In the genomic region with DNA sequence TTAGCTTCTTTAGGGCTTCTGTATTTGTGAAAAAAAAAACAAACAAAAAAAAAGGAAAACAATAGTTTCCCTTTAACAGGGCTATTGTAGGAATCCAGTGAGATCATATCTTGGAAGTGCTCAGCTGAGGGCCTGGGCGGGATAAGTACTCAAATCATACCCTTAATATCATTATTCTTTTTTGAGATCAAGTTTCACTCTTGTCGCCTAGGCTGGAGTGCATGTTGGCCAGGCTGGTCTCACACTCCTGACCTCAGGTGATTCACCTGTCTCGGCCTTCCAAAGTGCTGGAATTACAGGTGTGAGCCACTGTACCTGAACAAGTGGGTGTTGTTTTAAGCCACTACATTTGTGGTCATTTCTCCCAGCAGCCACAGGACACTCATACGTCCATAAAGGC, we compare ENCODE assay signal across 30 cellular contexts.
"Had no signal": no experiment of that assay in that cellular context is flagged by ENCODE, and none has a peak within 500 bp of the region (broad histone marks: within the 10 kb centered on the region; RNA-seq: fewer than 3 reads in every experiment).

No MANE protein-coding gene starts in this region.

- ATAC-seq: activated naive CD4-positive, alpha-beta T cell treated with anti-CD3 and anti-CD28 coated beads, Interleukin-2, amount 50 U/mL, for 72 hours; activated naive CD8-positive, alpha-beta T cell treated with anti-CD3 and anti-CD28 coated beads, Interleukin-2, amount 50 U/mL, for 24 hours; activated T-cell treated with anti-CD3 and anti-CD28 coated beads, Interleukin-2, amount 50 U/mL, for 4 hours; Panc1; T-helper 17 cell; WTC11 had no signal

- H3K4me3 Mint-ChIP-seq: activated CD4-positive, alpha-beta memory T cell treated with anti-CD3 and anti-CD28 coated beads for 36 hours; activated CD4-positive, alpha-beta T cell treated with anti-CD3 and anti-CD28 coated beads, Interleukin-2, amount 10 ng/mL, durations not matched to agents 7 days and 5 days; activated naive CD8-positive, alpha-beta T cell treated with anti-CD3 and anti-CD28 coated beads, Interleukin-2, amount 50 U/mL, for 24 hours; activated T-cell treated with anti-CD3 and anti-CD28 coated beads, Interleukin-2, amount 50 U/mL, for 4 hours; brain; T-helper 17 cell; WTC11 had no signal

- H3K27ac ChIP-seq: ascending aorta had no signal

- H3K27ac Mint-ChIP-seq: activated CD4-positive, alpha-beta memory T cell treated with anti-CD3 and anti-CD28 coated beads for 36 hours; activated CD4-positive, alpha-beta T cell treated with anti-CD3 and anti-CD28 coated beads, Interleukin-2, amount 10 ng/mL, durations not matched to agents 7 days and 5 days; activated naive CD4-positive, alpha-beta T cell treated with anti-CD3 and anti-CD28 coated beads, Interleukin-2, amount 50 U/mL, for 72 hours; activated naive CD8-positive, alpha-beta T cell treated with anti-CD3 and anti-CD28 coated beads, Interleukin-2, amount 50 U/mL, for 24 hours; brain; T-helper 17 cell; WTC11 had no signal

- H3K36me3 Mint-ChIP-seq: activated CD4-positive, alpha-beta memory T cell treated with anti-CD3 and anti-CD28 coated beads for 36 hours; activated naive CD4-positive, alpha-beta T cell treated with anti-CD3 and anti-CD28 coated beads, Interleukin-2, amount 50 U/mL, for 72 hours; brain; WTC11 had no signal

- H3K27me3 Mint-ChIP-seq: activated CD4-positive, alpha-beta memory T cell treated with anti-CD3 and anti-CD28 coated beads for 36 hours had no signal

- H3K9me3 Mint-ChIP-seq: activated CD4-positive, alpha-beta memory T cell treated with anti-CD3 and anti-CD28 coated beads for 36 hours; activated CD4-positive, alpha-beta T cell treated with anti-CD3 and anti-CD28 coated beads, Interleukin-2, amount 10 ng/mL, durations not matched to agents 7 days and 5 days; activated naive CD4-positive, alpha-beta T cell treated with anti-CD3 and anti-CD28 coated beads, Interleukin-2, amount 50 U/mL, for 72 hours; activated naive CD8-positive, alpha-beta T cell treated with anti-CD3 and anti-CD28 coated beads, Interleukin-2, amount 50 U/mL, for 24 hours; activated T-cell treated with anti-CD3 and anti-CD28 coated beads, Interleukin-2, amount 50 U/mL, for 4 hours had no signal

- H3K4me1 Mint-ChIP-seq: activated CD4-positive, alpha-beta T cell treated with anti-CD3 and anti-CD28 coated beads, Interleukin-2, amount 10 ng/mL, durations not matched to agents 7 days and 5 days; activated naive CD8-positive, alpha-beta T cell treated with anti-CD3 and anti-CD28 coated beads, Interleukin-2, amount 50 U/mL, for 24 hours; T-helper 17 cell had no signal

- H3K36me3 ChIP-seq: ascending aorta, SJSA1 had no signal

- H3K4me3 ChIP-seq: ascending aorta, SJSA1 had no signal

- DNase-seq: activated CD4-positive, alpha-beta memory T cell treated with anti-CD3 and anti-CD28 coated beads for 36 hours; activated CD4-positive, alpha-beta T cell treated with anti-CD3 and anti-CD28 coated beads, Interleukin-2, amount 10 ng/mL, durations not matched to agents 7 days and 5 days; activated CD4-positive, CD25-positive, alpha-beta regulatory T cell treated with anti-CD3 and anti-CD28 coated beads, Interleukin-2, amount 50 U/mL, for 72 hours; activated CD8-positive, alpha-beta memory T cell treated with anti-CD3 and anti-CD28 coated beads for 24 hours; activated effector memory CD4-positive, alpha-beta T cell treated with anti-CD3 and anti-CD28 coated beads, Interleukin-2, amount 50 U/mL, for 16 hours; activated naive CD4-positive, alpha-beta T cell treated with Interleukin-2 at 50 U/mL for 16 hours; activated naive CD8-positive, alpha-beta T cell treated with anti-CD3 and anti-CD28 coated beads, Interleukin-2, amount 50 U/mL, for 24 hours; activated T-cell treated with anti-CD3 and anti-CD28 coated beads, Interleukin-2, amount 50 U/mL, for 4 hours; amniotic stem cell; IMR-90; Kasumi-1; KBM-7; NCI-H1092; NCI-H1417 treated with DMSO at 0.1 percent for 48 hours; NCI-H1694 treated with DMSO at 0.1 percent for 48 hours; NCI-H2081 treated with DMSO at 0.1 percent for 48 hours; NCI-H226; NCI-H69; NK-92 treated with Interleukin-12 subunit alpha and Interleukin-12 subunit beta, amount 100 ng/mL, for 24 hours; OCI-M1; RPMI8226; SHP77; T-helper 17 cell; T-helper 9 cell had no signal

- H3K27me3 ChIP-seq: ascending aorta, SJSA1 had no signal

- H3K9me3 ChIP-seq: ascending aorta, SJSA1 had no signal
